Comparison of ENCODE assay signal across 34 cellular contexts in genomic region chr1:248406721-248407692, GRCh38. TPM values are rescaled to one million over a fixed set of nuclear protein-coding genes. Genes with fewer than 3 reads are reported as not detected.
DNase-seq lines count a peak whose midpoint lies in the region; ATAC-seq lines count a peak whose summit lies in the region.
"Had no signal": no experiment of that assay in that cellular context is flagged by ENCODE, and none has a peak within 500 bp of the region (broad histone marks: within the 10 kb centered on the region; RNA-seq: fewer than 3 reads in every experiment).

No MANE protein-coding gene starts in this region.

- peak; percentile 55 for ATAC-seq in GM18498 (IDR thresholded peaks at IDR 0.05; ENCODE audit: unreplicated experiment)
- ATAC-seq in GM19328 (IDR thresholded peaks at IDR 0.05; ENCODE audit: unreplicated experiment): peak; percentile 44
- ATAC-seq in HG02884 (IDR thresholded peaks at IDR 0.05; ENCODE audit: unreplicated experiment): peak; percentile 62
- peak; percentile 10 for ATAC-seq in central memory CD8-positive, alpha-beta T cell (replicated peaks; ENCODE audit: extremely low read depth, poor library complexity, severe bottlenecking)
- no peak for ATAC-seq in HG03469 (IDR thresholded peaks at IDR 0.05; ENCODE audit: unreplicated experiment)
- ATAC-seq: esophagus mucosa had no signal

- H3K4me3 ChIP-seq in CD4-positive, alpha-beta memory T cell (ENCODE audit: low read length in 2 of 2): no peak overlapping the region
- H3K4me3 ChIP-seq: left ventricle myocardium inferior had no signal

- no peaks in the 10 kb centered on the region for H3K36me3 Mint-ChIP-seq in central memory CD8-positive, alpha-beta T cell (ENCODE audit: insufficient read depth)
- H3K36me3 Mint-ChIP-seq in activated T-helper 2 cell treated with anti-CD3 and anti-CD28 coated beads, Interferon-gamma antibody, Interleukin-2, Interleukin-4, amounts not matched to agents 10 μg/mL and 5 μg/mL and 100 μg/mL, durations not matched to agents 14 hours and 24 hours and 36 hours (ENCODE audit: low read depth): no peaks in the 10 kb centered on the region
- no peaks in the 10 kb centered on the region for H3K36me3 Mint-ChIP-seq in CD4-positive, alpha-beta memory T cell

- intact Hi-C loops in activated T-helper 2 cell treated with anti-CD3 and anti-CD28 coated beads, Interferon-gamma antibody, Interleukin-2, Interleukin-4, amounts not matched to agents 10 μg/mL and 5 μg/mL and 100 μg/mL, durations not matched to agents 14 hours and 24 hours and 36 hours (cut with micrococcal nuclease): no loop called here
- intact Hi-C loops in CD4-positive, alpha-beta memory T cell (cut with micrococcal nuclease): no loop called here

- peaks cover 3% of the 10 kb centered on the region for H3K9me3 Mint-ChIP-seq in central memory CD8-positive, alpha-beta T cell
- H3K9me3 Mint-ChIP-seq in activated T-helper 2 cell treated with anti-CD3 and anti-CD28 coated beads, Interferon-gamma antibody, Interleukin-2, Interleukin-4, amounts not matched to agents 10 μg/mL and 5 μg/mL and 100 μg/mL, durations not matched to agents 14 hours and 24 hours and 36 hours: peaks cover 18% of the 10 kb centered on the region
- peaks cover 0 to 21% (median 15%) of the 10 kb centered on the region in 8 donors for H3K9me3 Mint-ChIP-seq in CD4-positive, alpha-beta memory T cell

- DNase-seq in central memory CD8-positive, alpha-beta T cell (ENCODE audit: low spot score in 2 of 2): no peak
- DNase-seq in NCI-H1417 (lab: John Stamatoyannopoulos, UW): no peak
- DNase-seq in activated T-helper 2 cell treated with anti-CD3 and anti-CD28 coated beads, Interferon-gamma antibody, Interleukin-2, Interleukin-4, amounts not matched to agents 10 μg/mL and 5 μg/mL and 100 μg/mL, durations not matched to agents 14 hours and 24 hours and 36 hours (ENCODE audit: low spot score): no peak
- DNase-seq in CD4-positive, alpha-beta memory T cell: no peak
- DNase-seq: activated CD4-positive, alpha-beta T cell treated with anti-CD3 and anti-CD28 coated beads for 4 hours; activated gamma-delta T cell; central memory CD4-positive, alpha-beta T cell; DMS153; HCEC 1CT; head of caudate nucleus; islet precursor cell; left ventricle myocardium inferior; mesenchymal stem cell; NCI-H1694 treated with DMSO at 0.1 percent for 48 hours; nephron progenitor cell; SHP77 treated with DMSO at 0.1 percent for 48 hours; stimulated activated CD4-positive, alpha-beta T cell treated with anti-CD3 and anti-CD28 coated beads, Interleukin-4, amount 100 ng/mL, for 24 hours; substantia nigra; trophoblast cell had no signal

- no peaks in the 10 kb centered on the region for H3K4me1 Mint-ChIP-seq in central memory CD8-positive, alpha-beta T cell
- peaks cover 2% of the 10 kb centered on the region for H3K4me1 Mint-ChIP-seq in activated T-helper 2 cell treated with anti-CD3 and anti-CD28 coated beads, Interferon-gamma antibody, Interleukin-2, Interleukin-4, amounts not matched to agents 10 μg/mL and 5 μg/mL and 100 μg/mL, durations not matched to agents 14 hours and 24 hours and 36 hours (ENCODE audit: low read depth)
- H3K4me1 Mint-ChIP-seq in CD4-positive, alpha-beta memory T cell: no peaks in the 10 kb centered on the region
- H3K4me1 Mint-ChIP-seq: IgD-negative memory B cell, nephron progenitor cell had no signal

- POLR2A ChIA-PET in CD4-positive, alpha-beta memory T cell (lab: Charles Lee; ENCODE audit: partially characterized antibody): no interaction called here

- H3K9me3 ChIP-seq in CD4-positive, alpha-beta memory T cell (ENCODE audit: control insufficient read depth in 1 of 2, low read length in 2 of 2): no peaks in the 10 kb centered on the region

- H3K27me3 ChIP-seq in CD4-positive, alpha-beta memory T cell (ENCODE audit: insufficient read depth, low read length): no peaks in the 10 kb centered on the region

- no peaks in the 10 kb centered on the region for H3K36me3 ChIP-seq in CD4-positive, alpha-beta memory T cell (ENCODE audit: insufficient read depth, low read length)
- H3K36me3 ChIP-seq: left ventricle myocardium inferior had no signal

- CTCF ChIA-PET in CD4-positive, alpha-beta memory T cell (lab: Charles Lee; ENCODE audit: partially characterized antibody): no interaction called here

- H3K4me1 ChIP-seq in CD4-positive, alpha-beta memory T cell (ENCODE audit: insufficient read depth, low read length): no peaks in the 10 kb centered on the region
- H3K4me1 ChIP-seq: left ventricle myocardium inferior had no signal

- H3K4me3 Mint-ChIP-seq in central memory CD8-positive, alpha-beta T cell: no peak overlapping the region
- H3K4me3 Mint-ChIP-seq in activated T-helper 2 cell treated with anti-CD3 and anti-CD28 coated beads, Interferon-gamma antibody, Interleukin-2, Interleukin-4, amounts not matched to agents 10 μg/mL and 5 μg/mL and 100 μg/mL, durations not matched to agents 14 hours and 24 hours and 36 hours (ENCODE audit: low read depth): no peak overlapping the region
- no peak overlapping the region for H3K4me3 Mint-ChIP-seq in CD4-positive, alpha-beta memory T cell
- H3K4me3 Mint-ChIP-seq: dendritic cell treated with granulocyte-macrophage colony-stimulating factor and Interleukin-4, amounts not matched to agents 40 ng/mL and 50 ng/mL, for 4 days; IgD-negative memory B cell; nephron progenitor cell had no signal

- no peak overlapping the region for H3K27ac ChIP-seq in CD4-positive, alpha-beta memory T cell (ENCODE audit: low read depth, low read length)
- H3K27ac ChIP-seq: left ventricle myocardium inferior, VCaP had no signal

- no peak overlapping the region for H3K27ac Mint-ChIP-seq in central memory CD8-positive, alpha-beta T cell (ENCODE audit: low read depth)
- no peak overlapping the region for H3K27ac Mint-ChIP-seq in activated T-helper 2 cell treated with anti-CD3 and anti-CD28 coated beads, Interferon-gamma antibody, Interleukin-2, Interleukin-4, amounts not matched to agents 10 μg/mL and 5 μg/mL and 100 μg/mL, durations not matched to agents 14 hours and 24 hours and 36 hours
- H3K27ac Mint-ChIP-seq in CD4-positive, alpha-beta memory T cell: no peak overlapping the region
- H3K27ac Mint-ChIP-seq: dendritic cell treated with granulocyte-macrophage colony-stimulating factor and Interleukin-4, amounts not matched to agents 40 ng/mL and 50 ng/mL, for 4 days; nephron progenitor cell had no signal

- H3K27me3 Mint-ChIP-seq in central memory CD8-positive, alpha-beta T cell: no peaks in the 10 kb centered on the region
- no peaks in the 10 kb centered on the region for H3K27me3 Mint-ChIP-seq in activated T-helper 2 cell treated with anti-CD3 and anti-CD28 coated beads, Interferon-gamma antibody, Interleukin-2, Interleukin-4, amounts not matched to agents 10 μg/mL and 5 μg/mL and 100 μg/mL, durations not matched to agents 14 hours and 24 hours and 36 hours (ENCODE audit: low read depth)
- no peaks in the 10 kb centered on the region for H3K27me3 Mint-ChIP-seq in CD4-positive, alpha-beta memory T cell
- H3K27me3 Mint-ChIP-seq: dendritic cell treated with granulocyte-macrophage colony-stimulating factor and Interleukin-4, amounts not matched to agents 40 ng/mL and 50 ng/mL, for 4 days; IgD-negative memory B cell had no signal

RNA-seq across cellular contexts. Expression of gene OR2T1, which starts 4.2 kb away (rescaled TPM):
- total RNA-seq in activated T-helper 2 cell treated with anti-CD3 and anti-CD28 coated beads, Interferon-gamma antibody, Interleukin-2, Interleukin-4, amounts not matched to agents 10 μg/mL and 5 μg/mL and 100 μg/mL, durations not matched to agents 14 hours and 24 hours and 36 hours: not detected in 2 replicates
- total RNA-seq in CD4-positive, alpha-beta memory T cell: not detected
- polyA plus RNA-seq in CD4-positive, alpha-beta memory T cell: not detected
- total RNA-seq: activated CD8-positive, alpha-beta memory T cell treated with anti-CD3 and anti-CD28 coated beads for 36 hours; esophagus mucosa; fibroblast of villous mesenchyme; G401; left ventricle myocardium inferior; NCI-H460; osteocyte had no signal
- polyA plus RNA-seq: adipose tissue, BJ, IgD-negative memory B cell had no signal

RNA-seq across cellular contexts. Expression of gene OR2T6, which starts 31.5 kb away (rescaled TPM):
- total RNA-seq in activated T-helper 2 cell treated with anti-CD3 and anti-CD28 coated beads, Interferon-gamma antibody, Interleukin-2, Interleukin-4, amounts not matched to agents 10 μg/mL and 5 μg/mL and 100 μg/mL, durations not matched to agents 14 hours and 24 hours and 36 hours: not detected in 2 replicates
- total RNA-seq in CD4-positive, alpha-beta memory T cell: not detected
- polyA plus RNA-seq in CD4-positive, alpha-beta memory T cell: not detected
- total RNA-seq: activated CD8-positive, alpha-beta memory T cell treated with anti-CD3 and anti-CD28 coated beads for 36 hours; esophagus mucosa; fibroblast of villous mesenchyme; G401; left ventricle myocardium inferior; NCI-H460; osteocyte had no signal
- polyA plus RNA-seq: adipose tissue, BJ, IgD-negative memory B cell had no signal

RNA-seq across cellular contexts. Expression of gene OR2T2, which starts 38.4 kb away (rescaled TPM):
- total RNA-seq in activated T-helper 2 cell treated with anti-CD3 and anti-CD28 coated beads, Interferon-gamma antibody, Interleukin-2, Interleukin-4, amounts not matched to agents 10 μg/mL and 5 μg/mL and 100 μg/mL, durations not matched to agents 14 hours and 24 hours and 36 hours: not detected in 2 replicates
- not detected for total RNA-seq in CD4-positive, alpha-beta memory T cell
- not detected for polyA plus RNA-seq in CD4-positive, alpha-beta memory T cell
- total RNA-seq: activated CD8-positive, alpha-beta memory T cell treated with anti-CD3 and anti-CD28 coated beads for 36 hours; esophagus mucosa; fibroblast of villous mesenchyme; G401; left ventricle myocardium inferior; NCI-H460; osteocyte had no signal
- polyA plus RNA-seq: adipose tissue, BJ, IgD-negative memory B cell had no signal

RNA-seq across cellular contexts. Expression of gene OR2T4, which starts 45.5 kb away (rescaled TPM):
- not detected in 2 replicates for total RNA-seq in activated T-helper 2 cell treated with anti-CD3 and anti-CD28 coated beads, Interferon-gamma antibody, Interleukin-2, Interleukin-4, amounts not matched to agents 10 μg/mL and 5 μg/mL and 100 μg/mL, durations not matched to agents 14 hours and 24 hours and 36 hours
- not detected for total RNA-seq in CD4-positive, alpha-beta memory T cell
- not detected for polyA plus RNA-seq in CD4-positive, alpha-beta memory T cell
- total RNA-seq: activated CD8-positive, alpha-beta memory T cell treated with anti-CD3 and anti-CD28 coated beads for 36 hours; esophagus mucosa; fibroblast of villous mesenchyme; G401; left ventricle myocardium inferior; NCI-H460; osteocyte had no signal
- polyA plus RNA-seq: adipose tissue, BJ, IgD-negative memory B cell had no signal

RNA-seq across cellular contexts. Expression of gene OR14C36, which starts 58.4 kb away (rescaled TPM):
- not detected in 2 replicates for total RNA-seq in activated T-helper 2 cell treated with anti-CD3 and anti-CD28 coated beads, Interferon-gamma antibody, Interleukin-2, Interleukin-4, amounts not matched to agents 10 μg/mL and 5 μg/mL and 100 μg/mL, durations not matched to agents 14 hours and 24 hours and 36 hours
- total RNA-seq in CD4-positive, alpha-beta memory T cell: not detected
- not detected for polyA plus RNA-seq in CD4-positive, alpha-beta memory T cell
- total RNA-seq: activated CD8-positive, alpha-beta memory T cell treated with anti-CD3 and anti-CD28 coated beads for 36 hours; esophagus mucosa; fibroblast of villous mesenchyme; G401; left ventricle myocardium inferior; NCI-H460; osteocyte had no signal
- polyA plus RNA-seq: adipose tissue, BJ, IgD-negative memory B cell had no signal
